ENCODE assay signal across 9 cellular contexts in genomic region chr17:76252967-76253766, GRCh38. TPM values are rescaled to one million over a fixed set of nuclear protein-coding genes. Genes with fewer than 3 reads are reported as not detected.
DNase-seq lines count a peak whose midpoint lies in the region; ATAC-seq, FAIRE-seq and TF ChIP-seq lines count a peak whose summit lies in the region.
"Not testable (repeated sequence)": the region's sequence is repeated elsewhere in the genome, so short reads cannot be mapped to it uniquely, and the experiment has no call there.
"Had no signal": no experiment of that assay in that cellular context is flagged by ENCODE, and none has a peak within 500 bp of the region (broad histone marks: within the 10 kb centered on the region; RNA-seq: fewer than 3 reads in every experiment).

No MANE protein-coding gene starts in this region.

- not testable (repeated sequence) for H3K9me3 ChIP-seq in AG04450 (ENCODE audit: control insufficient read depth, insufficient read depth, low read length); effector memory CD4-positive, alpha-beta T cell (ENCODE audit: control insufficient read depth, low read length); kidney (ENCODE audit: control insufficient read depth in 1 of 2, low read length in 2 of 2)

- intact Hi-C loops in activated CD4-positive, alpha-beta T cell treated with anti-CD3 and anti-CD28 coated beads, Interleukin-2, amount 10 ng/mL, durations not matched to agents 24 days and 14 days (cut with micrococcal nuclease); kidney (cut with DNase I): not testable (repeated sequence)

- peak in 1 of 2 donors; percentile 22 for ATAC-seq in activated naive CD4-positive, alpha-beta T cell treated with anti-CD3 and anti-CD28 coated beads, Interleukin-2, amount 50 U/mL, for 72 hours
- not testable (repeated sequence) for ATAC-seq in naive thymus-derived CD8-positive, alpha-beta T cell; stimulated activated effector memory CD8-positive, alpha-beta T cell treated with anti-CD3 and anti-CD28 coated beads, Interleukin-12 subunit alpha, Interleukin-12 subunit beta, amount 100 ng/mL, for 72 hours

- not testable (repeated sequence) for DNase-seq in AG04450 (ENCODE audit: low read depth, low spot score); HL-60 (ENCODE audit: low read depth in 1 of 2, low spot score in 1 of 2); effector memory CD4-positive, alpha-beta T cell; naive thymus-derived CD8-positive, alpha-beta T cell
- DNase-seq in activated CD4-positive, alpha-beta T cell treated with anti-CD3 and anti-CD28 coated beads, Interleukin-2, amount 10 ng/mL, durations not matched to agents 24 days and 14 days = peak; percentile 65
- peak in 1 of 2 donors; percentile 54 for DNase-seq in activated naive CD4-positive, alpha-beta T cell treated with anti-CD3 and anti-CD28 coated beads, Interleukin-2, amount 50 U/mL, for 72 hours (ENCODE audit: low spot score in 2 of 2)
- DNase-seq in kidney = peak; percentile 57
- peak in 1 of 2 donors; percentile 61 for DNase-seq in stimulated activated effector memory CD8-positive, alpha-beta T cell treated with anti-CD3 and anti-CD28 coated beads, Interleukin-12 subunit alpha, Interleukin-12 subunit beta, amount 100 ng/mL, for 72 hours (ENCODE audit: low spot score in 2 of 2)

- H3K36me3 ChIP-seq in effector memory CD4-positive, alpha-beta T cell (ENCODE audit: control insufficient read depth, insufficient read depth, low read length); kidney (ENCODE audit: control insufficient read depth in 1 of 2, insufficient read depth in 2 of 2, low read length in 2 of 2): not testable (repeated sequence)

- H3K27me3 ChIP-seq in AG04450 (ENCODE audit: control insufficient read depth, insufficient read depth, low read length); HL-60 (ENCODE audit: insufficient read depth, poor library complexity, severe bottlenecking); effector memory CD4-positive, alpha-beta T cell (replicated peaks; ENCODE audit: control insufficient read depth, insufficient read depth, low read length, poor library complexity, severe bottlenecking): not testable (repeated sequence)

- peaks cover 55% of the 10 kb centered on the region for H3K4me1 Mint-ChIP-seq in activated CD4-positive, alpha-beta T cell treated with anti-CD3 and anti-CD28 coated beads, Interleukin-2, amount 10 ng/mL, durations not matched to agents 24 days and 14 days
- H3K4me1 Mint-ChIP-seq in naive thymus-derived CD8-positive, alpha-beta T cell = peaks cover 28 to 62% (median 59%) of the 10 kb centered on the region in 4 donors
- peaks cover 45% of the 10 kb centered on the region for H3K4me1 Mint-ChIP-seq in stimulated activated effector memory CD8-positive, alpha-beta T cell treated with anti-CD3 and anti-CD28 coated beads, Interleukin-12 subunit alpha, Interleukin-12 subunit beta, amount 100 ng/mL, for 72 hours

- H3K36me3 Mint-ChIP-seq in activated CD4-positive, alpha-beta T cell treated with anti-CD3 and anti-CD28 coated beads, Interleukin-2, amount 10 ng/mL, durations not matched to agents 24 days and 14 days (ENCODE audit: low read depth); naive thymus-derived CD8-positive, alpha-beta T cell; stimulated activated effector memory CD8-positive, alpha-beta T cell treated with anti-CD3 and anti-CD28 coated beads, Interleukin-12 subunit alpha, Interleukin-12 subunit beta, amount 100 ng/mL, for 72 hours: not testable (repeated sequence)
- peaks cover 4 to 14% of the 10 kb centered on the region in 2 donors for H3K36me3 Mint-ChIP-seq in activated naive CD4-positive, alpha-beta T cell treated with anti-CD3 and anti-CD28 coated beads, Interleukin-2, amount 50 U/mL, for 72 hours

- FAIRE-seq in kidney (lab: Jason Lieb, UNC) = not testable (repeated sequence)

- peaks cover 37% of the 10 kb centered on the region for H3K4me1 ChIP-seq in effector memory CD4-positive, alpha-beta T cell (ENCODE audit: control insufficient read depth, insufficient read depth, low read length, poor library complexity, severe bottlenecking)
- H3K4me1 ChIP-seq in kidney (ENCODE audit: control insufficient read depth in 1 of 2, insufficient read depth in 1 of 2, low read depth in 1 of 2, low read length in 2 of 2) = peaks cover 20 to 23% of the 10 kb centered on the region in 2 donors

- H3K9me3 Mint-ChIP-seq in activated CD4-positive, alpha-beta T cell treated with anti-CD3 and anti-CD28 coated beads, Interleukin-2, amount 10 ng/mL, durations not matched to agents 24 days and 14 days; activated naive CD4-positive, alpha-beta T cell treated with anti-CD3 and anti-CD28 coated beads, Interleukin-2, amount 50 U/mL, for 72 hours; naive thymus-derived CD8-positive, alpha-beta T cell; stimulated activated effector memory CD8-positive, alpha-beta T cell treated with anti-CD3 and anti-CD28 coated beads, Interleukin-12 subunit alpha, Interleukin-12 subunit beta, amount 100 ng/mL, for 72 hours: not testable (repeated sequence)

- POLR2A ChIA-PET in AG04450 (lab: Yijun Ruan, JAX) = not testable (repeated sequence)
- POLR2A ChIA-PET in naive thymus-derived CD8-positive, alpha-beta T cell (lab: Charles Lee) = interaction anchor here (1.3 to 31.3 kb wide), 4 partner anchors 3 to 107 kb away, joined by 4 to 923 read pairs (median 465); partner anchors contain the start of genes RNF157 and UBALD2

- CTCF ChIA-PET in AG04450 (lab: Charles Lee) = interaction anchor here (1.3 kb wide), 1 partner anchor 26 kb away, joined by 4 read pairs; no protein-coding TSS in a partner anchor

- peak overlapping the region; percentile 71 for H3K4me3 Mint-ChIP-seq in activated CD4-positive, alpha-beta T cell treated with anti-CD3 and anti-CD28 coated beads, Interleukin-2, amount 10 ng/mL, durations not matched to agents 24 days and 14 days
- H3K4me3 Mint-ChIP-seq in naive thymus-derived CD8-positive, alpha-beta T cell = peak overlapping the region; percentile 42 to 86 (median 77)
- H3K4me3 Mint-ChIP-seq in stimulated activated effector memory CD8-positive, alpha-beta T cell treated with anti-CD3 and anti-CD28 coated beads, Interleukin-12 subunit alpha, Interleukin-12 subunit beta, amount 100 ng/mL, for 72 hours = peak overlapping the region; percentile 71

- H3K27ac ChIP-seq in AG04450 (ENCODE audit: low read depth, low read length) = peak overlapping the region; percentile 93
- peak overlapping the region; percentile 76 for H3K27ac ChIP-seq in HL-60 (replicated peaks)
- H3K27ac ChIP-seq in effector memory CD4-positive, alpha-beta T cell (ENCODE audit: insufficient read depth, low read length, poor library complexity, severe bottlenecking) = peak overlapping the region; percentile 69
- H3K27ac ChIP-seq in kidney (ENCODE audit: low read depth in 2 of 2, low read length in 2 of 2) = peak overlapping the region in 1 of 2 donors; percentile 85

- H3K27me3 Mint-ChIP-seq in activated CD4-positive, alpha-beta T cell treated with anti-CD3 and anti-CD28 coated beads, Interleukin-2, amount 10 ng/mL, durations not matched to agents 24 days and 14 days; naive thymus-derived CD8-positive, alpha-beta T cell: not testable (repeated sequence)

- H3K4me3 ChIP-seq in AG04450 (ENCODE audit: low read depth, low read length); HL-60 (replicated peaks; ENCODE audit: insufficient read depth, low read length); effector memory CD4-positive, alpha-beta T cell (ENCODE audit: insufficient read depth, low read depth, low read length, poor library complexity, severe bottlenecking); kidney (ENCODE audit: low read length in 2 of 2): not testable (repeated sequence)

- TF ChIP-seq CTCF in AG04450 (IDR thresholded peaks at IDR 0.05; ENCODE audit: low read depth, low read length); HL-60 (IDR thresholded peaks at IDR 0.05; ENCODE audit: insufficient read depth, low read length); kidney (IDR thresholded peaks at IDR 0.05; ENCODE audit: borderline replicate concordance, extremely low read depth, insufficient read depth): not testable (repeated sequence)

- not testable (repeated sequence) for H3K9ac ChIP-seq in kidney (ENCODE audit: low read length in 2 of 2)

- H3K27ac Mint-ChIP-seq in activated CD4-positive, alpha-beta T cell treated with anti-CD3 and anti-CD28 coated beads, Interleukin-2, amount 10 ng/mL, durations not matched to agents 24 days and 14 days = peak overlapping the region; percentile 87
- H3K27ac Mint-ChIP-seq in activated naive CD4-positive, alpha-beta T cell treated with anti-CD3 and anti-CD28 coated beads, Interleukin-2, amount 50 U/mL, for 72 hours = peak overlapping the region; percentile 87 to 96
- peak overlapping the region; percentile 90 to 98 (median 92) for H3K27ac Mint-ChIP-seq in naive thymus-derived CD8-positive, alpha-beta T cell
- H3K27ac Mint-ChIP-seq in stimulated activated effector memory CD8-positive, alpha-beta T cell treated with anti-CD3 and anti-CD28 coated beads, Interleukin-12 subunit alpha, Interleukin-12 subunit beta, amount 100 ng/mL, for 72 hours = peak overlapping the region; percentile 90

RNA-seq across cellular contexts. Expression of gene UBALD2, which starts 12.0 kb away (rescaled TPM):
- polyA plus RNA-seq in AG04450 (2011; rRNA removed) (16.3 and 18.1 TPM in 2 replicates), kidney (ENCODE audit: insufficient read depth, low read depth, low replicate concordance) (59.1 TPM)
- polyA minus RNA-seq in AG04450 (2011; rRNA and poly(A)+ RNA removed) = 4.4 and 5.2 TPM in 2 replicates
- total RNA-seq in activated CD4-positive, alpha-beta T cell treated with anti-CD3 and anti-CD28 coated beads, Interleukin-2, amount 10 ng/mL, durations not matched to agents 24 days and 14 days = 184 and 189 TPM in 2 replicates
- total RNA-seq in activated naive CD4-positive, alpha-beta T cell treated with anti-CD3 and anti-CD28 coated beads, Interleukin-2, amount 50 U/mL, for 72 hours = 100 to 1,000 TPM; 262 to 294 TPM
- total RNA-seq in kidney = 54.3 TPM
- 100 to 1,000 TPM; 111 to 122 TPM for total RNA-seq in naive thymus-derived CD8-positive, alpha-beta T cell
- polyA plus RNA-seq in naive thymus-derived CD8-positive, alpha-beta T cell = 1 to 10 TPM; 6.6 to 9.7 (median 8.2) TPM

RNA-seq across cellular contexts. Expression of gene RNF157, which starts 12.9 kb away (rescaled TPM):
- polyA plus RNA-seq in AG04450 (2011; rRNA removed) = 1.6 and 1.8 TPM in 2 replicates
- polyA minus RNA-seq in AG04450 (2011; rRNA and poly(A)+ RNA removed) = 2.3 and 3.0 TPM in 2 replicates
- 35.0 and 42.4 TPM in 2 replicates for total RNA-seq in activated CD4-positive, alpha-beta T cell treated with anti-CD3 and anti-CD28 coated beads, Interleukin-2, amount 10 ng/mL, durations not matched to agents 24 days and 14 days
- 10 to 100 TPM; 22.0 to 35.1 TPM for total RNA-seq in activated naive CD4-positive, alpha-beta T cell treated with anti-CD3 and anti-CD28 coated beads, Interleukin-2, amount 50 U/mL, for 72 hours
- total RNA-seq in kidney = 4.8 TPM
- 12.4 TPM for polyA plus RNA-seq in kidney (ENCODE audit: insufficient read depth, low read depth, low replicate concordance)
- 10 to 100 TPM; 46.1 to 46.4 TPM for total RNA-seq in naive thymus-derived CD8-positive, alpha-beta T cell
- 10 to 100 TPM in 2 of 3 donors, 1 to 10 TPM in 1; 4.9 to 29.4 (median 10.5) TPM for polyA plus RNA-seq in naive thymus-derived CD8-positive, alpha-beta T cell
- total RNA-seq: bronchial epithelial cell had no signal

RNA-seq across cellular contexts. Expression of gene QRICH2, which starts 54.9 kb away (rescaled TPM):
- polyA plus RNA-seq in AG04450 (2011; rRNA removed) (1.1 and 1.2 TPM in 2 replicates), kidney (ENCODE audit: insufficient read depth, low read depth, low replicate concordance) (2.5 TPM)
- 3.5 and 4.0 TPM in 2 replicates for polyA minus RNA-seq in AG04450 (2011; rRNA and poly(A)+ RNA removed)
- total RNA-seq in activated CD4-positive, alpha-beta T cell treated with anti-CD3 and anti-CD28 coated beads, Interleukin-2, amount 10 ng/mL, durations not matched to agents 24 days and 14 days = 2.2 and 2.5 TPM in 2 replicates
- total RNA-seq in activated naive CD4-positive, alpha-beta T cell treated with anti-CD3 and anti-CD28 coated beads, Interleukin-2, amount 50 U/mL, for 72 hours = 1 to 10 TPM in 1 of 2 donors, under 1 TPM in 1; 0.46 to 1.8 TPM
- total RNA-seq in kidney = 2.0 TPM
- 1 to 10 TPM; 6.5 to 8.3 TPM for total RNA-seq in naive thymus-derived CD8-positive, alpha-beta T cell
- polyA plus RNA-seq in naive thymus-derived CD8-positive, alpha-beta T cell = under 1 TPM; 0.13 to 0.59 (median 0.23) TPM
